14 cellular contexts compared by ENCODE assay signal in the genomic region with DNA sequence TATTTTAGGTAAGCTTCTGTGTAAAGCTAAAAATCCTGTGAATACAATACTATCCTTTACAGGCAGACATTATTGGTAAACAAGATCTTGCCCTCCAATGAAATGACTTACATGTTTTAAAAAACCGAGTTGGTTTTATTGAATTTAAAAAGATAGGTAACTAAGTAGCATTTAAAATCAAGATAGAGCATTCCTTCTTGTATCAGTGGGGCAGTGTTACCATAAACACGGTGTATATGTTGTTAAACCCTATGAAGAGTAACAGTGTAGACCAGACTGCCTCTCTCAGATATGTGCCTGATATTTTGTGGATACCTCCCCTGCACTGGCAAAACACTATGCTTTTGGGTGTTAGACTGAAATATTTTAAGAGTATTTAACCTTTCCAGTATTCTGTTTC.
"Had no signal": no experiment of that assay in that cellular context is flagged by ENCODE, and none has a peak within 500 bp of the region (broad histone marks: within the 10 kb centered on the region; RNA-seq: fewer than 3 reads in every experiment).

No MANE protein-coding gene starts in this region.

- H3K36me3 ChIP-seq: esophagus muscularis mucosa, thyroid gland, WERI-Rb-1 had no signal

- H3K27ac ChIP-seq: esophagus muscularis mucosa, thyroid gland, WERI-Rb-1 had no signal

- H3K9me3 ChIP-seq: esophagus muscularis mucosa, thyroid gland had no signal

- H3K4me3 ChIP-seq: esophagus muscularis mucosa, thyroid gland had no signal

- FAIRE-seq: keratinocyte had no signal

- DNase-seq: activated CD4-positive, alpha-beta T cell treated with anti-CD3 and anti-CD28 coated beads for 4 hours; activated CD8-positive, alpha-beta memory T cell treated with anti-CD3 and anti-CD28 coated beads, Interleukin-2, amount 50 U/mL, for 48 hours; activated CD8-positive, alpha-beta T cell treated with anti-CD3 and anti-CD28 coated beads for 36 hours; activated naive CD4-positive, alpha-beta T cell; aorta; head of caudate nucleus; left ventricle myocardium superior; posterior cingulate gyrus; small intestine; T1000; thyroid gland; WERI-Rb-1 had no signal

- ATAC-seq: activated CD8-positive, alpha-beta T cell treated with anti-CD3 and anti-CD28 coated beads for 36 hours; left ventricle myocardium superior had no signal
